In genomic region chr14:104681689-104682074, GRCh38 we compare ENCODE assay signal across 8 cellular contexts. TPM values are rescaled to one million over a fixed set of nuclear protein-coding genes. Genes with fewer than 3 reads are reported as not detected.
A peak's percentile ranks its signal among the peaks of the same experiment; 100 is the strongest.
DNase-seq lines count a peak whose midpoint lies in the region; ATAC-seq, FAIRE-seq and TF ChIP-seq lines count a peak whose summit lies in the region.

No MANE protein-coding gene starts in this region.

- TF ChIP-seq CTCF in pancreas (IDR thresholded peaks at IDR 0.05) (no peak), GM20000 (IDR thresholded peaks at IDR 0.05; ENCODE audit: extremely low read depth, missing control alignments) (no peak), CD14-positive monocyte (IDR thresholded peaks at IDR 0.05) (no peak)

- no peaks in the 10 kb centered on the region for H3K9me3 ChIP-seq in pancreas

- no peaks in the 10 kb centered on the region for H3K36me3 Mint-ChIP-seq in CD14-positive monocyte

- peak overlapping the region in 2 of 7 donors; percentile 96 to 97 for H3K27ac Mint-ChIP-seq in CD14-positive monocyte

- no peak overlapping the region for H3K4me3 Mint-ChIP-seq in CD14-positive monocyte

- DNase-seq in UCSD-AML1 (lab: John Stamatoyannopoulos, UW; ENCODE audit: unreplicated experiment) (peak; percentile 77), Right ventricle myocardium superior (peak; percentile 94), pancreas (peak; percentile 68 to 87 (median 75)), GM20000 (ENCODE audit: low spot score) (no peak), CD14-positive monocyte (ENCODE audit: low spot score) (no peak), NCI-H748 treated with DMSO at 0.1 percent for 48 hours (lab: John Stamatoyannopoulos, UW) (no peak), NCI-H526 (lab: John Stamatoyannopoulos, UW) (no peak)

- ATAC-seq in GM18909 (IDR thresholded peaks at IDR 0.05; ENCODE audit: poor library complexity, unreplicated experiment) (peak; percentile 2), Right ventricle myocardium superior (ENCODE audit: poor library complexity) (peak; percentile 60), pancreas (peak; percentile 29 to 58 (median 44))

- H3K27ac ChIP-seq in pancreas: peak overlapping the region; percentile 59 to 89 (median 84)

- FAIRE-seq in pancreas (lab: Jason Lieb, UNC): no peak

- H3K27me3 Mint-ChIP-seq in CD14-positive monocyte (ENCODE audit: low read depth in 3 of 3): peaks cover 1 to 8% (median 5%) of the 10 kb centered on the region in 3 donors

- no peaks in the 10 kb centered on the region for H3K27me3 ChIP-seq in pancreas

- intact Hi-C loops in Right ventricle myocardium superior (cut with DNase I): no loop called here
- intact Hi-C loops in pancreas (cut with DNase I): no loop called here
- intact Hi-C loops in CD14-positive monocyte (cut with micrococcal nuclease): no loop called here

- H3K4me3 ChIP-seq in pancreas: no peak overlapping the region

- H3K4me1 ChIP-seq in pancreas: peaks cover 16 to 33% (median 26%) of the 10 kb centered on the region in 3 donors

- 48% methylated on average over 11 of the region's 11 CpGs for WGBS in pancreas, 2 donors

- H3K4me1 Mint-ChIP-seq in CD14-positive monocyte: peaks cover 39% of the 10 kb centered on the region

- no peaks in the 10 kb centered on the region for H3K36me3 ChIP-seq in pancreas

- peaks cover 0 to 4% (median 0%) of the 10 kb centered on the region in 7 donors for H3K9me3 Mint-ChIP-seq in CD14-positive monocyte

RNA-seq across cellular contexts. Expression of gene INF2, which starts 7.7 kb away (rescaled TPM):
- total RNA-seq in Right ventricle myocardium superior (28.3 TPM), pancreas (10 to 100 TPM; 20.4 to 41.1 (median 23.0) TPM)
- polyA plus RNA-seq in pancreas (10 to 100 TPM; 79.5 to 80.8 TPM), CD14-positive monocyte (1 to 10 TPM; 2.9 to 3.8 TPM)

RNA-seq across cellular contexts. Expression of gene ADSS1, which starts 42.3 kb away (rescaled TPM):
- total RNA-seq in Right ventricle myocardium superior (215 TPM), pancreas (1 to 10 TPM; 3.5 to 6.4 (median 5.0) TPM)
- polyA plus RNA-seq in pancreas (1 to 10 TPM; 6.7 to 6.8 TPM), CD14-positive monocyte (under 1 TPM; 0.61 to 0.64 TPM)

Comparison
In these comparisons a context has a peak if more than half of its experiments do, and no peak if none do; other contexts are left out.
1. ATAC-seq: peak in every context shown above with its lines; median percentile 60 in Right ventricle myocardium superior; 44 in pancreas; 2 in GM18909.
2. DNase-seq: peak in UCSD-AML1 (single experiment), Right ventricle myocardium superior (single experiment) and pancreas (6 of 6); none in GM20000 (single experiment), CD14-positive monocyte (single experiment), NCI-H748 treated with DMSO at 0.1 percent for 48 hours (single experiment) and NCI-H526 (0 of 2).
3. RNA of gene ADSS1, which starts 42.3 kb away (total RNA-seq): 215 TPM in Right ventricle myocardium superior (single experiment); 3.5 to 6.4 TPM in pancreas; every median in the first group is over 10 times any median in the second.